In the genomic region with DNA sequence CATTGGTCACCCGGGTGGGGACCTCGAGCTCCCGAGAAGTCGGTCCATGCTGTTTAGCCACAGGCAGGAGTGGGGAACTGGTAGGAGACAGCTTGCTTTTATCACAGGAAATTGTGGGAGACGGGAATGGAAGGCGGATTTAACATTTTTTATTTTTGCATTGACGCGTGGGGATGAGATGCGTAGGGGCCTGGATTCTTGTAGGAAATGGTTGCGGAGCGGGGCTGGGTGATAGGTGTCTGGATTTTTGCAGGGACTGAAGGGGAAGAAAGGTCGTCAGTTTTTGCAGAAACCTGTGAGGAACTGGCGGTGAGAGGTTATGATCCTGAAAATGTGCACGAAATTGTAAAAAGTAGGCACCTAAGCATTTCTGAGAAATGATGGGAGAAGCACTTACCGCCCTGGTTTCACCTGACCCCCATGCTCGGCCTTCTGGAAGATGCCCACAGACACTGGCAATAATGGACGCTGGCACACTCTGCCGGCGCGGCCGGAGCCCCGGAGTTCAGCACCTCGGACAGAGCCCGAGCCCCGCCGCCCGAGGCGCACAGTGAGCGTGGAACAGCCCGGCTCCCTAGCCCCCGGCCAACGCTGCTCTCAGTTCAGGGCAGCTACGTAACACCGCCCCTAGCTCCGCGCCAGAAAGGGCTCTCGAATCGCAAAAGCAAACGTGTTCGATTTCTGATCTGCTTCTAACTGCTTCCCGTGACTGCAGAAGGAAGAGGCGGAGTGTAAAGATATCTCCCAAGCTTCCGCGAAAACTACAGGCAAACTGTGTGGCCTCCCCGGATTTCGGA, we compare ENCODE assay signal across 9 cellular contexts. TPM values are rescaled to one million over a fixed set of nuclear protein-coding genes. Genes with fewer than 3 reads are reported as not detected.
DNase-seq lines count a peak whose midpoint lies in the region; ATAC-seq and TF ChIP-seq lines count a peak whose summit lies in the region.
"Had no signal": no experiment of that assay in that cellular context is flagged by ENCODE, and none has a peak within 500 bp of the region (broad histone marks: within the 10 kb centered on the region; RNA-seq: fewer than 3 reads in every experiment).

No MANE protein-coding gene starts in this region.

- no peaks in the 10 kb centered on the region for H3K9me3 ChIP-seq in HEK293 (ENCODE audit: control insufficient read depth, insufficient read depth, low read depth, low read length)

- no peak overlapping the region for H3K27ac Mint-ChIP-seq in progenitor cell of endocrine pancreas

- peaks cover 3% of the 10 kb centered on the region for H3K9me3 Mint-ChIP-seq in progenitor cell of endocrine pancreas (ENCODE audit: low read depth)

- peaks cover 97% of the 10 kb centered on the region for H3K27me3 Mint-ChIP-seq in progenitor cell of endocrine pancreas

- CTCF ChIA-PET in HEK293 (lab: Yijun Ruan, JAX) = interaction anchor here (0.5 to 1.3 kb wide), 4 partner anchors 28 to 981 kb away, joined by 3 read pairs; no protein-coding TSS in a partner anchor

- H3K4me3 Mint-ChIP-seq in progenitor cell of endocrine pancreas (ENCODE audit: low read depth) = no peak overlapping the region

- ATAC-seq in GM18498 (IDR thresholded peaks at IDR 0.05; ENCODE audit: unreplicated experiment) = no peak

- H3K36me3 ChIP-seq in HEK293 (ENCODE audit: control insufficient read depth in 2 of 2, insufficient read depth in 1 of 2, low read length in 2 of 2) = no peaks in the 10 kb centered on the region

- POLR2A ChIA-PET in HEK293 (lab: Yijun Ruan, JAX) = no interaction called here

- H3K36me3 Mint-ChIP-seq in progenitor cell of endocrine pancreas (ENCODE audit: insufficient read depth) = no peaks in the 10 kb centered on the region

- no peaks in the 10 kb centered on the region for H3K4me1 ChIP-seq in HEK293 (ENCODE audit: control insufficient read depth, insufficient read depth, low read length)

- no peaks in the 10 kb centered on the region for H3K4me1 Mint-ChIP-seq in progenitor cell of endocrine pancreas (ENCODE audit: low read depth)

- H3K27ac ChIP-seq in HEK293 (ENCODE audit: extremely low read depth, low read depth, low read length) = no peak overlapping the region

- H3K4me3 ChIP-seq in HEK293 (ENCODE audit: low read depth, low read length) = no peak overlapping the region

- TF ChIP-seq CTCF in HEK293 (tag by site-specific recombination; IDR thresholded peaks at IDR 0.05) = no peak
- no peak for TF ChIP-seq CTCF in progenitor cell of endocrine pancreas (IDR thresholded peaks at IDR 0.05; ENCODE audit: unreplicated experiment)

- peak; percentile 37 for DNase-seq in ACHN
- peak; percentile 69 for DNase-seq in activated CD8-positive, alpha-beta memory T cell treated with anti-CD3 and anti-CD28 coated beads for 24 hours
- peak; percentile 46 for DNase-seq in germinal center (ENCODE audit: low spot score)
- DNase-seq in progenitor cell of endocrine pancreas (ENCODE audit: low spot score, unreplicated experiment) = peak; percentile 75
- DNase-seq in NCI-H2107 treated with DMSO at 0.1 percent for 48 hours (lab: John Stamatoyannopoulos, UW; ENCODE audit: unreplicated experiment) = no peak
- no peak for DNase-seq in AML-193 (lab: John Stamatoyannopoulos, UW)

- in situ Hi-C loops in ACHN (cut with HindIII; ENCODE audit: low pct_ligation_motif_present, low pct_unique_long_range_greater_than_20kb, low sequenced_read_pairs) = no loop called here

TF ChIP-seq in HEK293, 187 proteins besides CTCF, POLR2A, EP300 and RAD21 (continues in another document):
- TF ChIP-seq SCRT1 (tag by site-specific recombination; IDR thresholded peaks at IDR 0.05; ENCODE audit: borderline replicate concordance) = no peak
- no peak for TF ChIP-seq ZNF777 (tag by site-specific recombination; IDR thresholded peaks at IDR 0.05; ENCODE audit: borderline replicate concordance)
- 0 out of 2 replicates have a peak, but pooled peaks have one; percentile 38 for TF ChIP-seq ZBTB48 (tag by site-specific recombination; IDR thresholded peaks at IDR 0.05)
- TF ChIP-seq ZBTB8A (tag by site-specific recombination; IDR thresholded peaks at IDR 0.05) = peak; percentile 48
- TF ChIP-seq, protein P1, sequence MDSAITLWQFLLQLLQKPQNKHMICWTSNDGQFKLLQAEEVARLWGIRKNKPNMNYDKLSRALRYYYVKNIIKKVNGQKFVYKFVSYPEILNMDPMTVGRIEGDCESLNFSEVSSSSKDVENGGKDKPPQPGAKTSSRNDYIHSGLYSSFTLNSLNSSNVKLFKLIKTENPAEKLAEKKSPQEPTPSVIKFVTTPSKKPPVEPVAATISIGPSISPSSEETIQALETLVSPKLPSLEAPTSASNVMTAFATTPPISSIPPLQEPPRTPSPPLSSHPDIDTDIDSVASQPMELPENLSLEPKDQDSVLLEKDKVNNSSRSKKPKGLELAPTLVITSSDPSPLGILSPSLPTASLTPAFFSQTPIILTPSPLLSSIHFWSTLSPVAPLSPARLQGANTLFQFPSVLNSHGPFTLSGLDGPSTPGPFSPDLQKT (IDR thresholded peaks at IDR 0.05; ENCODE audit: borderline replicate concordance, low read depth, low read length) = no peak
- TF ChIP-seq, protein P2, sequence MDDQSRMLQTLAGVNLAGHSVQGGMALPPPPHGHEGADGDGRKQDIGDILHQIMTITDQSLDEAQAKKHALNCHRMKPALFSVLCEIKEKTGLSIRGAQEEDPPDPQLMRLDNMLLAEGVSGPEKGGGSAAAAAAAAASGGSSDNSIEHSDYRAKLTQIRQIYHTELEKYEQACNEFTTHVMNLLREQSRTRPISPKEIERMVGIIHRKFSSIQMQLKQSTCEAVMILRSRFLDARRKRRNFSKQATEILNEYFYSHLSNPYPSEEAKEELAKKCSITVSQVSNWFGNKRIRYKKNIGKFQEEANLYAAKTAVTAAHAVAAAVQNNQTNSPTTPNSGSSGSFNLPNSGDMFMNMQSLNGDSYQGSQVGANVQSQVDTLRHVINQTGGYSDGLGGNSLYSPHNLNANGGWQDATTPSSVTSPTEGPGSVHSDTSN (CRISPR knock-in tag; IDR thresholded peaks at IDR 0.05) = peak; percentile 89
- TF ChIP-seq SCRT2 (tag by site-specific recombination; IDR thresholded peaks at IDR 0.05) = no peak
- no peak for TF ChIP-seq ZNF549 (tag by site-specific recombination; IDR thresholded peaks at IDR 0.05)
- TF ChIP-seq HOXC10 (CRISPR knock-in tag; IDR thresholded peaks at IDR 0.05) = 0 out of 2 replicates have a peak, but pooled peaks have one; percentile 68
- TF ChIP-seq, protein P3, sequence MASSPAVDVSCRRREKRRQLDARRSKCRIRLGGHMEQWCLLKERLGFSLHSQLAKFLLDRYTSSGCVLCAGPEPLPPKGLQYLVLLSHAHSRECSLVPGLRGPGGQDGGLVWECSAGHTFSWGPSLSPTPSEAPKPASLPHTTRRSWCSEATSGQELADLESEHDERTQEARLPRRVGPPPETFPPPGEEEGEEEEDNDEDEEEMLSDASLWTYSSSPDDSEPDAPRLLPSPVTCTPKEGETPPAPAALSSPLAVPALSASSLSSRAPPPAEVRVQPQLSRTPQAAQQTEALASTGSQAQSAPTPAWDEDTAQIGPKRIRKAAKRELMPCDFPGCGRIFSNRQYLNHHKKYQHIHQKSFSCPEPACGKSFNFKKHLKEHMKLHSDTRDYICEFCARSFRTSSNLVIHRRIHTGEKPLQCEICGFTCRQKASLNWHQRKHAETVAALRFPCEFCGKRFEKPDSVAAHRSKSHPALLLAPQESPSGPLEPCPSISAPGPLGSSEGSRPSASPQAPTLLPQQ (tag by site-specific recombination; IDR thresholded peaks at IDR 0.05) = 0 out of 2 replicates have a peak, but pooled peaks have one; percentile 12
- TF ChIP-seq ZNF324 (tag by site-specific recombination; IDR thresholded peaks at IDR 0.05) = 0 out of 2 replicates have a peak, but pooled peaks have one; percentile 30
- TF ChIP-seq BCL11A (tag by site-specific recombination; IDR thresholded peaks at IDR 0.05; ENCODE audit: low read depth) = no peak
- TF ChIP-seq ZSCAN30 (tag by site-specific recombination; IDR thresholded peaks at IDR 0.05) = 0 out of 2 replicates have a peak, but pooled peaks have one; percentile 38
- TF ChIP-seq ZNF341 (tag by site-specific recombination; IDR thresholded peaks at IDR 0.05; ENCODE audit: low read depth) = peak; percentile 82
- TF ChIP-seq, protein P4, sequence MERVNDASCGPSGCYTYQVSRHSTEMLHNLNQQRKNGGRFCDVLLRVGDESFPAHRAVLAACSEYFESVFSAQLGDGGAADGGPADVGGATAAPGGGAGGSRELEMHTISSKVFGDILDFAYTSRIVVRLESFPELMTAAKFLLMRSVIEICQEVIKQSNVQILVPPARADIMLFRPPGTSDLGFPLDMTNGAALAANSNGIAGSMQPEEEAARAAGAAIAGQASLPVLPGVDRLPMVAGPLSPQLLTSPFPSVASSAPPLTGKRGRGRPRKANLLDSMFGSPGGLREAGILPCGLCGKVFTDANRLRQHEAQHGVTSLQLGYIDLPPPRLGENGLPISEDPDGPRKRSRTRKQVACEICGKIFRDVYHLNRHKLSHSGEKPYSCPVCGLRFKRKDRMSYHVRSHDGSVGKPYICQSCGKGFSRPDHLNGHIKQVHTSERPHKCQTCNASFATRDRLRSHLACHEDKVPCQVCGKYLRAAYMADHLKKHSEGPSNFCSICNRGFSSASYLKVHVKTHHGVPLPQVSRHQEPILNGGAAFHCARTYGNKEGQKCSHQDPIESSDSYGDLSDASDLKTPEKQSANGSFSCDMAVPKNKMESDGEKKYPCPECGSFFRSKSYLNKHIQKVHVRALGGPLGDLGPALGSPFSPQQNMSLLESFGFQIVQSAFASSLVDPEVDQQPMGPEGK (tag by site-specific recombination; IDR thresholded peaks at IDR 0.05) = peak; percentile 49; the same call in 1 of the 2 replicates

RNA-seq across cellular contexts. Expression of a gene that starts 0.9 kb away (rescaled TPM):
- total RNA-seq in progenitor cell of endocrine pancreas = not detected in 2 replicates
- total RNA-seq: skeletal muscle tissue had no signal

RNA-seq across cellular contexts. Expression of a gene that starts 27.5 kb away (rescaled TPM):
- 49.3 and 53.8 TPM in 2 replicates for total RNA-seq in progenitor cell of endocrine pancreas

Comparison
In these comparisons a context has a peak if more than half of its experiments do, and no peak if none do; other contexts are left out.
1. DNase-seq: peak in ACHN (single experiment), activated CD8-positive, alpha-beta memory T cell treated with anti-CD3 and anti-CD28 coated beads for 24 hours (single experiment), germinal center (single experiment) and progenitor cell of endocrine pancreas (single experiment); none in NCI-H2107 treated with DMSO at 0.1 percent for 48 hours (single experiment) and AML-193 (0 of 2).